Comparison of ENCODE assay signal across 15 cellular contexts in the genomic region with DNA sequence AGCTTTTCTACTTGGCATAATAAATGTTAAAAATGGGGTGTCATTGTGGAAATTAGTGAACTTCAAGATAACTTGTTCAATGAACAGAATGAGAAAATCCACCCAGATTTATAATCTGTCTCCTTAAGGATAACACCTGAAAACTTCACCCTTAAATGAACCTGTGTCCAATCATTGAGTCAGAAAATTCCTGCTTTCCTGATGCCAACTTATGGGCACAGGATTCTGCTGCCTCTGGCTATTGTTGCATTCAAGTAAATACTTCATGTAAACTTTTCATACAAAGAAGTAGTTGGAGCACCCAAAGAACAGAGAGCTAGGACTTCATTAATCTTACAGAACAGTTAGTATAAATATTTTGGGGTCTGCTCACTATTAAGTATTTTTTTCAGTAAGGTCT.
"Had no signal": no experiment of that assay in that cellular context is flagged by ENCODE, and none has a peak within 500 bp of the region (broad histone marks: within the 10 kb centered on the region; RNA-seq: fewer than 3 reads in every experiment).

No MANE protein-coding gene starts in this region.

- H3K4me1 Mint-ChIP-seq: activated CD4-positive, alpha-beta T cell treated with anti-CD3 and anti-CD28 coated beads, Interleukin-2, amount 10 ng/mL, durations not matched to agents 7 days and 5 days; naive thymus-derived CD4-positive, alpha-beta T cell; stimulated activated memory B cell treated with anti-CD40 and anti-IgM and Interleukin-4, amounts not matched to agents 10 μg/mL and 1 μg/mL and 100 μg/mL, for 72 hours had no signal

- H3K4me1 ChIP-seq: parathyroid adenoma had no signal

- H3K9ac ChIP-seq: parathyroid adenoma had no signal

- H3K27ac ChIP-seq: left lung, parathyroid adenoma had no signal

- H3K36me3 ChIP-seq: left lung had no signal

- H3K27me3 ChIP-seq: left lung had no signal

- H3K4me3 ChIP-seq: left lung had no signal

- ATAC-seq: effector memory CD8-positive, alpha-beta T cell; naive thymus-derived CD4-positive, alpha-beta T cell; stimulated activated memory B cell treated with anti-CD40 and anti-IgM and Interleukin-4, amounts not matched to agents 10 μg/mL and 1 μg/mL and 100 μg/mL, for 72 hours had no signal

- H3K27ac Mint-ChIP-seq: activated CD4-positive, alpha-beta T cell treated with anti-CD3 and anti-CD28 coated beads, Interleukin-2, amount 10 ng/mL, durations not matched to agents 7 days and 5 days; activated naive CD8-positive, alpha-beta T cell; effector memory CD8-positive, alpha-beta T cell; naive thymus-derived CD4-positive, alpha-beta T cell; stimulated activated memory B cell treated with anti-CD40 and anti-IgM and Interleukin-4, amounts not matched to agents 10 μg/mL and 1 μg/mL and 100 μg/mL, for 72 hours had no signal

- H2AFZ ChIP-seq: parathyroid adenoma had no signal

- H3K79me2 ChIP-seq: parathyroid adenoma had no signal

- H3K27me3 Mint-ChIP-seq: brain; stimulated activated memory B cell treated with anti-CD40 and anti-IgM and Interleukin-4, amounts not matched to agents 10 μg/mL and 1 μg/mL and 100 μg/mL, for 72 hours had no signal

- H3K4me3 Mint-ChIP-seq: activated CD4-positive, alpha-beta T cell treated with anti-CD3 and anti-CD28 coated beads, Interleukin-2, amount 10 ng/mL, durations not matched to agents 7 days and 5 days; activated naive CD8-positive, alpha-beta T cell; brain; effector memory CD8-positive, alpha-beta T cell; naive thymus-derived CD4-positive, alpha-beta T cell; stimulated activated memory B cell treated with anti-CD40 and anti-IgM and Interleukin-4, amounts not matched to agents 10 μg/mL and 1 μg/mL and 100 μg/mL, for 72 hours had no signal

- H3K36me3 Mint-ChIP-seq: activated naive CD8-positive, alpha-beta T cell; naive thymus-derived CD4-positive, alpha-beta T cell; stimulated activated memory B cell treated with anti-CD40 and anti-IgM and Interleukin-4, amounts not matched to agents 10 μg/mL and 1 μg/mL and 100 μg/mL, for 72 hours had no signal

- DNase-seq: activated CD4-positive, alpha-beta T cell treated with anti-CD3 and anti-CD28 coated beads, Interleukin-2, amount 10 ng/mL, durations not matched to agents 7 days and 5 days; activated CD8-positive, alpha-beta memory T cell treated with anti-CD3 and anti-CD28 coated beads for 24 hours; activated gamma-delta T cell treated with Interleukin-2 at 50 U/mL for 16 hours; amygdala; cortex of kidney; effector memory CD8-positive, alpha-beta T cell; left lung; naive thymus-derived CD4-positive, alpha-beta T cell; retina; stimulated activated CD4-positive, alpha-beta T cell treated with anti-CD3 and anti-CD28 coated beads, Interleukin-2, amount 100 ng/mL, for 48 hours; T-helper 2 cell had no signal
